ENCODE assay signal across 26 cellular contexts in the genomic region with DNA sequence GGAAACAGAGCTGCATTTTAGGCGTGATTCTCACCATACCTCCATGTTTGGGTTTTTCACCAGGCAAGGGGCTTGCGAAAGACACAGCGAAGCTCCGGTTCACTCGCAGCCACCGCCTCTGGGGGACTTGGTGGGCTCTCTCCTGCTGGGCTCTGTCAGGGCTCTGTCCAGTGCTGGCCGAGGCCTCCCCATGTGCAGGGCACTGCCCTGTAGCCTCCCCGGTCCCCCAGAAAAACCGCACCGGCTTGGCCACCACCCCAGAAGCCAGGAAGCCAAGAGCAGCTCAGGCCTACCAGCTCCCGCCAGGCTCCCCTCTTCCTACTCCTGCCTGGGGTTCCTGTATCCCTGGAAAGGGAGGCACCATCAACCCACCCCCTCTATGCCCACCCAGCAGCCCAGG.
DNase-seq lines count a peak whose midpoint lies in the region; ATAC-seq and TF ChIP-seq lines count a peak whose summit lies in the region.
"Had no signal": no experiment of that assay in that cellular context is flagged by ENCODE, and none has a peak within 500 bp of the region (broad histone marks: within the 10 kb centered on the region; RNA-seq: fewer than 3 reads in every experiment).

No MANE protein-coding gene starts in this region.

- H3K4me3 Mint-ChIP-seq in natural killer cell treated with Interleukin-12 subunit alpha and Interleukin-12 subunit beta and Interleukin-15 and Interleukin-18, amount 100 ng/mL, for 72 hours = no peak overlapping the region
- no peak overlapping the region for H3K4me3 Mint-ChIP-seq in natural killer cell
- H3K4me3 Mint-ChIP-seq in stimulated activated effector memory CD8-positive, alpha-beta T cell treated with anti-CD3 and anti-CD28 coated beads, Interleukin-12 subunit alpha, Interleukin-12 subunit beta, amount 100 ng/mL, for 72 hours = no peak overlapping the region
- H3K4me3 Mint-ChIP-seq: CD14-positive monocyte; CD4-positive, alpha-beta memory T cell; CD4-positive, CD25-positive, alpha-beta regulatory T cell; CD8-positive, alpha-beta memory T cell had no signal

- no peaks in the 10 kb centered on the region for H3K9me3 Mint-ChIP-seq in natural killer cell treated with Interleukin-12 subunit alpha and Interleukin-12 subunit beta and Interleukin-15 and Interleukin-18, amount 100 ng/mL, for 72 hours
- no peaks in the 10 kb centered on the region for H3K9me3 Mint-ChIP-seq in natural killer cell
- no peaks in the 10 kb centered on the region for H3K9me3 Mint-ChIP-seq in stimulated activated effector memory CD8-positive, alpha-beta T cell treated with anti-CD3 and anti-CD28 coated beads, Interleukin-12 subunit alpha, Interleukin-12 subunit beta, amount 100 ng/mL, for 72 hours
- H3K9me3 Mint-ChIP-seq: CD14-positive monocyte; CD4-positive, CD25-positive, alpha-beta regulatory T cell had no signal

- H3K27ac Mint-ChIP-seq in natural killer cell treated with Interleukin-12 subunit alpha and Interleukin-12 subunit beta and Interleukin-15 and Interleukin-18, amount 100 ng/mL, for 72 hours = no peak overlapping the region
- H3K27ac Mint-ChIP-seq in natural killer cell = no peak overlapping the region
- H3K27ac Mint-ChIP-seq in stimulated activated effector memory CD8-positive, alpha-beta T cell treated with anti-CD3 and anti-CD28 coated beads, Interleukin-12 subunit alpha, Interleukin-12 subunit beta, amount 100 ng/mL, for 72 hours = no peak overlapping the region
- H3K27ac Mint-ChIP-seq: CD14-positive monocyte; CD4-positive, alpha-beta memory T cell; CD8-positive, alpha-beta memory T cell had no signal

- H3K14ac ChIP-seq in neuronal stem cell (ENCODE audit: low read length) = peak overlapping the region; percentile 59

- no peak overlapping the region for H3K9ac ChIP-seq in neuronal stem cell (ENCODE audit: low read depth, low read length, poor library complexity)
- H3K9ac ChIP-seq: BLaER1 had no signal

- H3K23ac ChIP-seq in neuronal stem cell (ENCODE audit: low read depth, low read length, poor library complexity) = peak overlapping the region; percentile 60

- no peak overlapping the region for H4K91ac ChIP-seq in neuronal stem cell (ENCODE audit: low read depth, low read length, poor library complexity)

- H2BK12ac ChIP-seq in neuronal stem cell (ENCODE audit: low read length) = no peak overlapping the region

- peak overlapping the region; percentile 91 for H2BK15ac ChIP-seq in neuronal stem cell (ENCODE audit: low read length)

- no peak overlapping the region for H3K27ac ChIP-seq in neuronal stem cell (replicated peaks; ENCODE audit: low read length)
- H3K27ac ChIP-seq: BLaER1 had no signal

- ATAC-seq in natural killer cell treated with Interleukin-12 subunit alpha and Interleukin-12 subunit beta and Interleukin-15 and Interleukin-18, amount 100 ng/mL, for 72 hours = no peak
- ATAC-seq in natural killer cell = no peak
- ATAC-seq in stimulated activated effector memory CD8-positive, alpha-beta T cell treated with anti-CD3 and anti-CD28 coated beads, Interleukin-12 subunit alpha, Interleukin-12 subunit beta, amount 100 ng/mL, for 72 hours = peak; percentile 23
- ATAC-seq: GM12878 had no signal

- peak overlapping the region; percentile 90 for H2AK5ac ChIP-seq in neuronal stem cell (ENCODE audit: low read depth, low read length)

- H3K4me1 ChIP-seq in neuronal stem cell (ENCODE audit: control insufficient read depth in 2 of 2, insufficient read depth in 1 of 2, low read depth in 1 of 2, low read length in 2 of 2) = peaks cover 37 to 40% of the 10 kb centered on the region in 2 donors

- intact Hi-C loops in natural killer cell (cut with micrococcal nuclease) = no loop called here
- intact Hi-C loops in posterior vena cava (cut with DNase I) = no loop called here

- peak overlapping the region; percentile 44 for H2BK5ac ChIP-seq in neuronal stem cell (ENCODE audit: low read length)

- no peaks in the 10 kb centered on the region for H3K9me3 ChIP-seq in neuronal stem cell (replicated peaks in 1 of 2; ENCODE audit: control insufficient read depth in 2 of 2, insufficient read depth in 1 of 2, low read depth in 1 of 2, low read length in 2 of 2)
- H3K9me3 ChIP-seq: BE2C, BLaER1 had no signal

- H3K36me3 ChIP-seq in neuronal stem cell (replicated peaks in 1 of 2; ENCODE audit: control insufficient read depth in 2 of 2, insufficient read depth in 2 of 2, low read length in 2 of 2) = no peaks in the 10 kb centered on the region
- H3K36me3 ChIP-seq: BE2C, BLaER1 had no signal

- WGBS in neuronal stem cell (ENCODE audit: extremely low coverage in 2 of 2, insufficient read length in 2 of 2, insufficient replicate concordance in 1 of 2), 2 donors = no CpG with 5 or more reads among the region's 11 CpGs

- peak; percentile 38 for DNase-seq in natural killer cell treated with Interleukin-12 subunit alpha and Interleukin-12 subunit beta and Interleukin-15 and Interleukin-18, amount 100 ng/mL, for 72 hours (ENCODE audit: low spot score)
- DNase-seq in natural killer cell (no peak), neuronal stem cell (ENCODE audit: low spot score) (no peak), posterior vena cava (ENCODE audit: low spot score) (peak; percentile 43), HUDEP-2 (lab: John Stamatoyannopoulos, UW; ENCODE audit: unreplicated experiment in 76 of 76) (no peak), HCEC 1CT (no peak), NCI-H2227 treated with DMSO at 0.1 percent for 48 hours (lab: John Stamatoyannopoulos, UW) (no peak)
- no peak for DNase-seq in stimulated activated effector memory CD8-positive, alpha-beta T cell treated with anti-CD3 and anti-CD28 coated beads, Interleukin-12 subunit alpha, Interleukin-12 subunit beta, amount 100 ng/mL, for 72 hours (ENCODE audit: low spot score in 2 of 2)
- DNase-seq: 8988T; ACHN; BE2C; C1 segment of cervical spinal cord; CD4-positive, alpha-beta memory T cell; CD4-positive, CD25-positive, alpha-beta regulatory T cell; COR-L47; DMS 273 treated with DMSO at 0.1 percent for 48 hours; DMS153; DMS53; DMS79; DND-41; EL; GDM1 had no signal

- H3K36me3 Mint-ChIP-seq in natural killer cell treated with Interleukin-12 subunit alpha and Interleukin-12 subunit beta and Interleukin-15 and Interleukin-18, amount 100 ng/mL, for 72 hours = no peaks in the 10 kb centered on the region
- no peaks in the 10 kb centered on the region for H3K36me3 Mint-ChIP-seq in natural killer cell
- no peaks in the 10 kb centered on the region for H3K36me3 Mint-ChIP-seq in stimulated activated effector memory CD8-positive, alpha-beta T cell treated with anti-CD3 and anti-CD28 coated beads, Interleukin-12 subunit alpha, Interleukin-12 subunit beta, amount 100 ng/mL, for 72 hours
- H3K36me3 Mint-ChIP-seq: CD14-positive monocyte; CD4-positive, alpha-beta memory T cell; CD4-positive, CD25-positive, alpha-beta regulatory T cell; CD8-positive, alpha-beta memory T cell had no signal

- H3K79me1 ChIP-seq in neuronal stem cell (ENCODE audit: low read depth, low read length) = peaks cover under 1% of the 10 kb centered on the region

- no peaks in the 10 kb centered on the region for H3K4me1 Mint-ChIP-seq in natural killer cell treated with Interleukin-12 subunit alpha and Interleukin-12 subunit beta and Interleukin-15 and Interleukin-18, amount 100 ng/mL, for 72 hours (ENCODE audit: low read depth in 2 of 2)
- H3K4me1 Mint-ChIP-seq in natural killer cell = no peaks in the 10 kb centered on the region
- no peaks in the 10 kb centered on the region for H3K4me1 Mint-ChIP-seq in stimulated activated effector memory CD8-positive, alpha-beta T cell treated with anti-CD3 and anti-CD28 coated beads, Interleukin-12 subunit alpha, Interleukin-12 subunit beta, amount 100 ng/mL, for 72 hours
- H3K4me1 Mint-ChIP-seq: CD14-positive monocyte; CD4-positive, alpha-beta memory T cell; CD4-positive, CD25-positive, alpha-beta regulatory T cell; CD8-positive, alpha-beta memory T cell had no signal

- peaks cover 0 to 4% of the 10 kb centered on the region in 2 donors for H3K27me3 Mint-ChIP-seq in natural killer cell treated with Interleukin-12 subunit alpha and Interleukin-12 subunit beta and Interleukin-15 and Interleukin-18, amount 100 ng/mL, for 72 hours
- no peaks in the 10 kb centered on the region for H3K27me3 Mint-ChIP-seq in natural killer cell (ENCODE audit: low read depth in 2 of 2)
- H3K27me3 Mint-ChIP-seq: CD4-positive, CD25-positive, alpha-beta regulatory T cell had no signal

- no peaks in the 10 kb centered on the region for H3K27me3 ChIP-seq in neuronal stem cell (ENCODE audit: control insufficient read depth in 3 of 3, insufficient read depth in 3 of 3, low read depth in 1 of 3, low read length in 3 of 3)
- H3K27me3 ChIP-seq: BE2C, BLaER1 had no signal

- H3K18ac ChIP-seq in neuronal stem cell (ENCODE audit: low read length) = peak overlapping the region; percentile 91

- no peak overlapping the region for H3K4me2 ChIP-seq in neuronal stem cell (ENCODE audit: insufficient read depth, low read length, poor library complexity, severe bottlenecking)
- H3K4me2 ChIP-seq: BLaER1 had no signal

- H2AFZ ChIP-seq in neuronal stem cell (ENCODE audit: low read length) = no peak overlapping the region

- no peak overlapping the region for H4K8ac ChIP-seq in neuronal stem cell (ENCODE audit: low read depth, low read length)

- no peak overlapping the region for H2BK120ac ChIP-seq in neuronal stem cell (ENCODE audit: low read depth, low read length)

- no peak for TF ChIP-seq CTCF in natural killer cell (IDR thresholded peaks at IDR 0.05)

- no peak overlapping the region for H3K4ac ChIP-seq in neuronal stem cell (ENCODE audit: low read length)

- no peak overlapping the region for H3K4me3 ChIP-seq in neuronal stem cell (ENCODE audit: low read length in 2 of 2)
- H3K4me3 ChIP-seq: BLaER1, GM12878 had no signal

Comparison
In these comparisons a context has a peak if more than half of its experiments do, and no peak if none do; other contexts are left out.
1. DNase-seq: peak in natural killer cell treated with Interleukin-12 subunit alpha and Interleukin-12 subunit beta and Interleukin-15 and Interleukin-18, amount 100 ng/mL, for 72 hours (single experiment) and posterior vena cava (single experiment); none in natural killer cell (single experiment), neuronal stem cell (single experiment), stimulated activated effector memory CD8-positive, alpha-beta T cell treated with anti-CD3 and anti-CD28 coated beads, Interleukin-12 subunit alpha, Interleukin-12 subunit beta, amount 100 ng/mL, for 72 hours (0 of 2), HUDEP-2 (0 of 76), HCEC 1CT (single experiment) and NCI-H2227 treated with DMSO at 0.1 percent for 48 hours (single experiment).